17 cellular contexts compared by ENCODE assay signal in genomic region chr18:67425724-67426123, GRCh38.
DNase-seq lines count a peak whose midpoint lies in the region; ATAC-seq and TF ChIP-seq lines count a peak whose summit lies in the region.
"Had no signal": no experiment of that assay in that cellular context is flagged by ENCODE, and none has a peak within 500 bp of the region (broad histone marks: within the 10 kb centered on the region; RNA-seq: fewer than 3 reads in every experiment).

No MANE protein-coding gene starts in this region.

- H3K9ac ChIP-seq in mesenchymal stem cell (ENCODE audit: low read length): no peak overlapping the region

- no peaks in the 10 kb centered on the region for H3K27me3 ChIP-seq in mesenchymal stem cell (ENCODE audit: control insufficient read depth in 1 of 2, insufficient read depth in 1 of 2, low read length in 2 of 2)
- no peaks in the 10 kb centered on the region for H3K27me3 ChIP-seq in upper lobe of left lung

- H3K27ac ChIP-seq in mesenchymal stem cell (ENCODE audit: low read length, poor library complexity, severe bottlenecking): no peak overlapping the region
- H3K27ac ChIP-seq in upper lobe of left lung: no peak overlapping the region

- no peaks in the 10 kb centered on the region for H3K79me1 ChIP-seq in mesenchymal stem cell (replicated peaks; ENCODE audit: low read length, poor library complexity, severe bottlenecking)

- DNase-seq in COLO829 (ENCODE audit: low spot score) (peak; percentile 16), HPDE6-E6E7 (ENCODE audit: extremely low spot score) (peak; percentile 63), astrocyte of the hippocampus (ENCODE audit: low read depth, low spot score) (peak; percentile 41), mesenchymal stem cell (peak; percentile 81), mucosa of descending colon (no peak), posterior cingulate gyrus (no peak), upper lobe of left lung (no peak)
- DNase-seq: activated CD4-positive, alpha-beta T cell treated with anti-CD3 and anti-CD28 coated beads for 4 hours; activated naive CD4-positive, alpha-beta T cell treated with anti-CD3 and anti-CD28 coated beads, Interleukin-2, amount 50 U/mL, for 16 hours; effector CD8-positive, alpha-beta T cell; islet precursor cell; KG1; NCI-H446; SIG-M5; stimulated activated CD4-positive, alpha-beta T cell treated with anti-CD3 and anti-CD28 coated beads, Interleukin-2, amount 100 ng/mL, for 24 hours; substantia nigra had no signal

- no peak overlapping the region for H2BK12ac ChIP-seq in mesenchymal stem cell (ENCODE audit: low read length in 2 of 2)

- H3K9me3 ChIP-seq in mesenchymal stem cell (ENCODE audit: control insufficient read depth, low read length) (no peaks in the 10 kb centered on the region), mucosa of descending colon (no peaks in the 10 kb centered on the region), upper lobe of left lung (no peaks in the 10 kb centered on the region)

- ATAC-seq in mucosa of descending colon: no peak
- no peak for ATAC-seq in GM18498 (IDR thresholded peaks at IDR 0.05; ENCODE audit: unreplicated experiment)
- ATAC-seq in upper lobe of left lung (ENCODE audit: low FRiP score in 2 of 2): no peak

- H3K36me3 ChIP-seq in mesenchymal stem cell (ENCODE audit: control insufficient read depth in 1 of 2, insufficient read depth in 2 of 2, low read depth in 1 of 2, low read length in 2 of 2) (no peaks in the 10 kb centered on the region), mucosa of descending colon (ENCODE audit: low read depth) (no peaks in the 10 kb centered on the region), upper lobe of left lung (no peaks in the 10 kb centered on the region)

- no peak overlapping the region for H2BK15ac ChIP-seq in mesenchymal stem cell (ENCODE audit: low read depth, poor library complexity, severe bottlenecking)

- H3K14ac ChIP-seq in mesenchymal stem cell (ENCODE audit: low read length in 2 of 2): no peak overlapping the region

- no peak overlapping the region for H3K18ac ChIP-seq in mesenchymal stem cell (ENCODE audit: low read depth in 1 of 2, low read length in 2 of 2)

- no peak overlapping the region for H3K4me2 ChIP-seq in mesenchymal stem cell (ENCODE audit: low read length, poor library complexity, severe bottlenecking)

- no peak overlapping the region for H2AK5ac ChIP-seq in mesenchymal stem cell (ENCODE audit: low read length, severe bottlenecking)

- intact Hi-C loops in mucosa of descending colon (cut with DNase I, micrococcal nuclease) (no loop called here), posterior cingulate gyrus (cut with DNase I) (no loop called here)

- H3K4me3 ChIP-seq in mesenchymal stem cell (ENCODE audit: insufficient read depth in 1 of 2, low read depth in 1 of 2, low read length in 2 of 2) (no peak overlapping the region), mucosa of descending colon (no peak overlapping the region), upper lobe of left lung (no peak overlapping the region)

- H4K8ac ChIP-seq in mesenchymal stem cell (ENCODE audit: low read length): no peak overlapping the region

- TF ChIP-seq POLR2A in upper lobe of left lung (IDR thresholded peaks at IDR 0.05): no peak

- TF ChIP-seq EP300 in upper lobe of left lung (IDR thresholded peaks at IDR 0.05): no peak

- H2AFZ ChIP-seq in mesenchymal stem cell (ENCODE audit: low read depth, low read length): no peak overlapping the region

- no peak overlapping the region for H3K23ac ChIP-seq in mesenchymal stem cell (ENCODE audit: low read length in 2 of 2)

- no peak overlapping the region for H2BK120ac ChIP-seq in mesenchymal stem cell (ENCODE audit: low read depth, low read length)

- no peak overlapping the region for H4K91ac ChIP-seq in mesenchymal stem cell (ENCODE audit: low read length)

- no peak overlapping the region for H2BK5ac ChIP-seq in mesenchymal stem cell (ENCODE audit: low read depth, low read length, poor library complexity, severe bottlenecking)

- H3K4me1 ChIP-seq in mesenchymal stem cell (ENCODE audit: control insufficient read depth, insufficient read depth, low read depth, low read length) (no peaks in the 10 kb centered on the region), mucosa of descending colon (ENCODE audit: low read depth) (no peaks in the 10 kb centered on the region), upper lobe of left lung (no peaks in the 10 kb centered on the region)

- TF ChIP-seq CTCF in mucosa of descending colon (IDR thresholded peaks at IDR 0.05) (no peak), upper lobe of left lung (IDR thresholded peaks at IDR 0.05) (no peak)

- H3K4ac ChIP-seq in mesenchymal stem cell (ENCODE audit: low read depth in 1 of 2, low read length in 2 of 2): no peak overlapping the region

Comparison
In these comparisons a context has a peak if more than half of its experiments do, and no peak if none do; other contexts are left out.
1. DNase-seq: peak in COLO829 (single experiment), HPDE6-E6E7 (single experiment), astrocyte of the hippocampus (single experiment) and mesenchymal stem cell (single experiment); none in mucosa of descending colon (0 of 3), posterior cingulate gyrus (0 of 10) and upper lobe of left lung (0 of 2).